ENCODE assay signal across 11 cellular contexts in genomic region chr10:6738464-6738824, GRCh38.
DNase-seq lines count a peak whose midpoint lies in the region; ATAC-seq and TF ChIP-seq lines count a peak whose summit lies in the region.
"Had no signal": no experiment of that assay in that cellular context is flagged by ENCODE, and none has a peak within 500 bp of the region (broad histone marks: within the 10 kb centered on the region; RNA-seq: fewer than 3 reads in every experiment).

No MANE protein-coding gene starts in this region.

- in situ Hi-C loops in brain microvascular endothelial cell (cut with HindIII; ENCODE audit: low pct_ligation_motif_present, low sequenced_read_pairs) = no loop called here

- no peaks in the 10 kb centered on the region for H3K36me3 ChIP-seq in heart left ventricle
- H3K36me3 ChIP-seq in right atrium auricular region = no peaks in the 10 kb centered on the region
- H3K36me3 ChIP-seq in brain microvascular endothelial cell (replicated peaks) = no peaks in the 10 kb centered on the region
- no peaks in the 10 kb centered on the region for H3K36me3 ChIP-seq in Caco-2 (ENCODE audit: control insufficient read depth, insufficient read depth, low read length)
- H3K36me3 ChIP-seq: ascending aorta had no signal

- no peaks in the 10 kb centered on the region for H3K36me3 Mint-ChIP-seq in Caco-2 (ENCODE audit: insufficient read depth, unreplicated experiment)
- H3K36me3 Mint-ChIP-seq: naive B cell had no signal

- peak in 1 of 4 donors; percentile 7 for ATAC-seq in heart left ventricle

- H3K4me3 ChIP-seq in heart left ventricle (peak overlapping the region in 8 of 12 donors; percentile 16 to 54 (median 42)), right atrium auricular region (no peak overlapping the region), brain microvascular endothelial cell (ENCODE audit: low read depth, low read length) (peak overlapping the region; percentile 15), Caco-2 (ENCODE audit: low read depth, low read length) (no peak overlapping the region)
- H3K4me3 ChIP-seq: ascending aorta had no signal

- H3K4me3 Mint-ChIP-seq in Caco-2 (ENCODE audit: unreplicated experiment) = no peak overlapping the region
- H3K4me3 Mint-ChIP-seq: naive B cell had no signal

- no peak overlapping the region for H3K27ac Mint-ChIP-seq in Caco-2 (ENCODE audit: unreplicated experiment)
- H3K27ac Mint-ChIP-seq: naive B cell had no signal

- no peak for TF ChIP-seq POLR2A in heart left ventricle (IDR thresholded peaks at IDR 0.05)

- H3K4me1 Mint-ChIP-seq in Caco-2 (ENCODE audit: low read depth, unreplicated experiment) = no peaks in the 10 kb centered on the region

- H3K4me1 ChIP-seq in heart left ventricle (peaks cover 0 to 14% (median 0%) of the 10 kb centered on the region in 12 donors), right atrium auricular region (peaks cover 0 to 9% of the 10 kb centered on the region in 2 donors), Caco-2 (no peaks in the 10 kb centered on the region)
- H3K4me1 ChIP-seq: ascending aorta had no signal

- POLR2A ChIA-PET in Caco-2 (lab: Charles Lee) = no interaction called here

- DNase-seq in heart left ventricle = no peak
- DNase-seq in right atrium auricular region (ENCODE audit: low spot score) = no peak
- no peak for DNase-seq in brain microvascular endothelial cell
- DNase-seq in islet precursor cell = peak; percentile 67
- peak; percentile 13 for DNase-seq in smooth muscle cell of the brain vasculature (ENCODE audit: low read depth, low spot score)
- DNase-seq in activated gamma-delta T cell (lab: John Stamatoyannopoulos, UW) = no peak
- DNase-seq in stimulated activated CD4-positive, alpha-beta T cell treated with anti-CD3 and anti-CD28 coated beads, Interleukin-12 subunit alpha, Interleukin-12 subunit beta, amount 100 ng/mL, for 4 hours = no peak
- no peak for DNase-seq in Caco-2
- DNase-seq: naive B cell had no signal

- H3K9me3 ChIP-seq in heart left ventricle (no peaks in the 10 kb centered on the region), right atrium auricular region (no peaks in the 10 kb centered on the region), Caco-2 (no peaks in the 10 kb centered on the region)
- H3K9me3 ChIP-seq: ascending aorta had no signal

- H3K27me3 ChIP-seq in heart left ventricle = peaks cover 0 to 4% (median 0%) of the 10 kb centered on the region in 9 donors
- H3K27me3 ChIP-seq in right atrium auricular region = no peaks in the 10 kb centered on the region
- H3K27me3 ChIP-seq in brain microvascular endothelial cell (replicated peaks) = no peaks in the 10 kb centered on the region
- H3K27me3 ChIP-seq in Caco-2 (replicated peaks; ENCODE audit: control insufficient read depth, insufficient read depth, low read length) = no peaks in the 10 kb centered on the region
- H3K27me3 ChIP-seq: ascending aorta had no signal

- H3K27me3 Mint-ChIP-seq in Caco-2 (ENCODE audit: insufficient read depth, unreplicated experiment) = peaks cover 30% of the 10 kb centered on the region

- no peak overlapping the region for H3K27ac ChIP-seq in heart left ventricle
- H3K27ac ChIP-seq in right atrium auricular region = no peak overlapping the region
- H3K27ac ChIP-seq in brain microvascular endothelial cell = no peak overlapping the region
- H3K27ac ChIP-seq: ascending aorta, KMS-11 had no signal

- intact Hi-C loops in heart left ventricle (cut with DNase I) (no loop called here), Caco-2 (cut with micrococcal nuclease; ENCODE audit: unreplicated experiment) (no loop called here)

- CTCF ChIA-PET in Caco-2 (lab: Charles Lee) = no interaction called here

- no peaks in the 10 kb centered on the region for H3K9me3 Mint-ChIP-seq in Caco-2 (ENCODE audit: unreplicated experiment)
- H3K9me3 Mint-ChIP-seq: naive B cell had no signal

- no TSS peak for BruUV-seq in Caco-2 (replicated peaks; lab: Mats Ljungman, UMichigan)

- TF ChIP-seq CTCF in heart left ventricle (IDR thresholded peaks at IDR 0.05) = no peak
- no peak for TF ChIP-seq CTCF in right atrium auricular region (IDR thresholded peaks at IDR 0.05)
- TF ChIP-seq CTCF in brain microvascular endothelial cell (IDR thresholded peaks at IDR 0.05; ENCODE audit: low read depth, low read length, missing control alignments) = no peak
- no peak for TF ChIP-seq CTCF in Caco-2 (IDR thresholded peaks at IDR 0.05; ENCODE audit: insufficient read depth in 1 of 2, low read depth in 1 of 2, low read length in 1 of 2, severe bottlenecking in 1 of 2, unreplicated experiment in 1 of 2)

- 28 to 39% (median 34%) methylated on average over 5 to 7 of the region's 7 CpGs for WGBS in heart left ventricle, 4 donors

Comparison
In these comparisons a context has a peak if more than half of its experiments do, and no peak if none do; other contexts are left out.
1. H3K4me3 ChIP-seq: peak in heart left ventricle (8 of 12) and brain microvascular endothelial cell (single experiment); none in right atrium auricular region (0 of 2) and Caco-2 (single experiment).
2. DNase-seq: peak in islet precursor cell (single experiment) and smooth muscle cell of the brain vasculature (single experiment); none in heart left ventricle (0 of 5), right atrium auricular region (single experiment), brain microvascular endothelial cell (single experiment), activated gamma-delta T cell (single experiment), stimulated activated CD4-positive, alpha-beta T cell treated with anti-CD3 and anti-CD28 coated beads, Interleukin-12 subunit alpha, Interleukin-12 subunit beta, amount 100 ng/mL, for 4 hours (single experiment) and Caco-2 (0 of 2).